Comparison of ENCODE assay signal across 8 cellular contexts in the genomic region with DNA sequence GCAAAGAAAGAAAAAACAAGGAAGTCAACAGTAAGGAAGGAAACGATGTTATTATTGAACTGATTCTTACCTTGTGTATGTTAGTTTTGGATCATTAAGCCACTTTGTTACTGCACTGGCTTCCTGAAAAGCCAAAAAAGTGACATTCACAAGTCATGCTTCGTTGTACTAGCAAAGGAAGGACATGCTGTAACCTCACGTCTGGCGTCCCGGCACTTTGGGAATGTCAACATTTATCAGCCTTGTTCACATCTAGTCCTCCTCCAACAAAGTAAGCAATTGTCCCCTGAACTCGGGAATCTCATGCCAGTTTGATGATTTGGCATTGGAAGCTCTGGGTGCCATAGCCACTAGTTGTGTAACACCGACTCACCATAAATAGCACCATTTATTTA. TPM values are rescaled to one million over a fixed set of nuclear protein-coding genes. Genes with fewer than 3 reads are reported as not detected.
A peak's percentile ranks its signal among the peaks of the same experiment; 100 is the strongest.
DNase-seq lines count a peak whose midpoint lies in the region; ATAC-seq and TF ChIP-seq lines count a peak whose summit lies in the region.

No MANE protein-coding gene starts in this region.

- DNase-seq in right atrium auricular region (ENCODE audit: low spot score) (no peak), Right ventricle myocardium superior (no peak), adipocyte (ENCODE audit: low read depth) (no peak), medulla oblongata (ENCODE audit: extremely low spot score) (peak; percentile 19), uterus (no peak), H7 (no peak)
- DNase-seq in stimulated activated CD4-positive, alpha-beta T cell treated with anti-CD3 and anti-CD28 coated beads, Interleukin-2, amount 100 ng/mL, for 24 hours = no peak

- intact Hi-C loops in Right ventricle myocardium superior (cut with DNase I) (no loop called here), uterus (cut with DNase I; ENCODE audit: low total_unique reads) (no loop called here)

- no peak for ATAC-seq in Right ventricle myocardium superior (ENCODE audit: poor library complexity)
- no peak for ATAC-seq in GM18873 (IDR thresholded peaks at IDR 0.05; ENCODE audit: low FRiP score, unreplicated experiment)

- H3K36me3 ChIP-seq in right atrium auricular region (peaks cover 5% of the 10 kb centered on the region), adipocyte (ENCODE audit: control insufficient read depth, insufficient read depth, low read length, severe bottlenecking) (peaks cover 4% of the 10 kb centered on the region), uterus (no peaks in the 10 kb centered on the region), H7 (replicated peaks; ENCODE audit: control insufficient read depth, insufficient read depth, low read length) (no peaks in the 10 kb centered on the region; the same call in none of the 2 replicates)

- H3K9ac ChIP-seq in adipocyte (ENCODE audit: low read length) = peak overlapping the region; percentile 88

- H3K27me3 ChIP-seq in right atrium auricular region (no peaks in the 10 kb centered on the region), adipocyte (replicated peaks; ENCODE audit: control insufficient read depth, insufficient read depth, low read length) (no peaks in the 10 kb centered on the region), uterus (no peaks in the 10 kb centered on the region), H7 (ENCODE audit: control insufficient read depth, insufficient read depth, low read length) (peaks cover 3% of the 10 kb centered on the region; the same call in 1 of the 2 replicates)

- no peaks in the 10 kb centered on the region for H3K9me3 ChIP-seq in right atrium auricular region
- H3K9me3 ChIP-seq in adipocyte (ENCODE audit: control insufficient read depth, low read length) = no peaks in the 10 kb centered on the region
- no peaks in the 10 kb centered on the region for H3K9me3 ChIP-seq in uterus

- H3K4me3 ChIP-seq in right atrium auricular region (peak overlapping the region; percentile 84 to 96), adipocyte (ENCODE audit: low read length) (peak overlapping the region; percentile 91), uterus (peak overlapping the region; percentile 64 to 81), H7 (ENCODE audit: insufficient read depth, low read depth, low read length) (no peak overlapping the region; the same call in 1 of the 2 replicates)

- no peak for TF ChIP-seq POLR2A in uterus (IDR thresholded peaks at IDR 0.05)

- H3K27ac ChIP-seq in right atrium auricular region (peak overlapping the region; percentile 68), uterus (peak overlapping the region; percentile 54 to 84)

- H3K4me1 ChIP-seq in right atrium auricular region (peaks cover 0 to 8% of the 10 kb centered on the region in 2 donors), adipocyte (ENCODE audit: control insufficient read depth, insufficient read depth, low read length) (peaks cover 17% of the 10 kb centered on the region), uterus (no peaks in the 10 kb centered on the region)

- TF ChIP-seq CTCF in right atrium auricular region (IDR thresholded peaks at IDR 0.05) = no peak
- no peak for TF ChIP-seq CTCF in uterus (IDR thresholded peaks at IDR 0.05)

RNA-seq across cellular contexts. Expression of a gene that starts 0.7 kb away (rescaled TPM):
- 1 to 10 TPM; 4.8 to 6.4 TPM for total RNA-seq in right atrium auricular region
- total RNA-seq in Right ventricle myocardium superior = 7.9 TPM
- total RNA-seq in uterus = 10 to 100 TPM in 2 of 4 donors, 1 to 10 TPM in 2; 4.4 to 23.2 (median 12.3) TPM
- 26.8 and 28.3 TPM in 2 replicates for total RNA-seq in H7 (2014; rRNA removed; shearing (Covaris generic))

RNA-seq across cellular contexts. Expression of a gene that starts 18.6 kb away (rescaled TPM):
- not detected for total RNA-seq in right atrium auricular region
- total RNA-seq in Right ventricle myocardium superior = not detected
- not detected for total RNA-seq in uterus
- total RNA-seq in H7 (2014; rRNA removed; shearing (Covaris generic)) = not detected in 2 replicates

RNA-seq across cellular contexts. Expression of a gene that starts 27.3 kb away (rescaled TPM):
- total RNA-seq in right atrium auricular region (not detected), Right ventricle myocardium superior (not detected), uterus (not detected)
- not detected in 2 replicates for total RNA-seq in H7 (2014; rRNA removed; shearing (Covaris generic))

RNA-seq across cellular contexts. Expression of a gene that starts 53.0 kb away (rescaled TPM):
- total RNA-seq in right atrium auricular region (not detected), Right ventricle myocardium superior (not detected), uterus (not detected)
- total RNA-seq in H7 (2014; rRNA removed; shearing (Covaris generic)) = not detected in 2 replicates
